In the genomic region with DNA sequence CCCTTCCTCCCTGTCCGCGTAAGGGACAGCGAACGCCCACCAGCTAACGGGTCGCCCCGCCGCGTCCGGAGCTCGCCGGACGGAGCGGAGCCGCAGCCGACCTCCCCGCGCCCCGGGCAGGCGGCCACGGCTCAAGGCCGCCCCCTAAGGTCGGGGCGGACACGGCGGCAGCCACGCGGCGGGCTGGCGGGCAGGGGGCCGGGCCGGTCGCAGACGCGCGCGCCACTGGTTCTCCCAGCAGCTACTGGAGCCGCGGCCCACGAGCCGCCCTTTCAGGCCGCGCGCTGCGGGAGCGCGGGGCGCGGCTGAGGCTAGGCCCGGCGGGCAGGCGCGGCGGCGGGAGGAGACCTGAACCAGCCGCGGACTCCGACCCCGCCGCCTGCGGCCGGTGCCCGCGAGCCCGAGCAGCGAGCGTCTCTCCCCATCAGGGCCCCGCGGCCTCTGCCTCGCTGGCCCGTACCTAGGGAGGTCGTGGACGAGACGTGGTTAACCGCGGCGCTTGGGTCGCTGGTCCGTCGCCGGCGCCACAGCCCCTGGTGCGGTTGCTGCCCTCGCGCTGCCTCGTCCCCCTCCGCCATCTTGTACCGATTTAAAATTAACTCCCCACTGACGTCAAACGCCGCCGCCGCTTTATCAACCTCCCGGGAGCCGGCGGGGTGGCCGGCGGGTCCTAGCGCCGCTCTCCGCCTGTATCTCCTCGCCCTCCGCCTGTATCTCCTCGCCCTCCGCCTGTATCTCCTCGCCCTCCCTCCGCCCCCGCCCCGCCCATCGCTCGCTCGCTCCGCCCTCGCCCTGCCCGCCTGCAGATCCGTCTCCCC, we compare ENCODE assay signal across 8 cellular contexts. TPM values are rescaled to one million over a fixed set of nuclear protein-coding genes. Genes with fewer than 3 reads are reported as not detected.
DNase-seq lines count a peak whose midpoint lies in the region; ATAC-seq and TF ChIP-seq lines count a peak whose summit lies in the region.

ATL2 (minus strand) TSS at position 591 of the 818 bp plus-strand sequence; CDS start at position 578, 13 bp downstream.

- peak; percentile 80 for DNase-seq in DMS153 treated with DMSO at 0.1 percent for 48 hours (lab: John Stamatoyannopoulos, UW; ENCODE audit: unreplicated experiment)
- peak; percentile 83 for DNase-seq in Jurkat, Clone E6-1 (ENCODE audit: low read depth, low spot score)
- DNase-seq in PC-3 = peak; percentile 93
- peak; percentile 90 for DNase-seq in activated T-cell treated with anti-CD3 and anti-CD28 coated beads, Interleukin-2, amount 50 U/mL, for 1 hour
- DNase-seq in stimulated activated CD8-positive, alpha-beta memory T cell treated with anti-CD3 and anti-CD28 coated beads, Interleukin-7, amount 100 ng/mL, for 24 hours (ENCODE audit: low read depth) = peak; percentile 79

- peaks cover 47% of the 10 kb centered on the region for H3K79me2 ChIP-seq in PC-3 (ENCODE audit: low read length)

- H3K27ac ChIP-seq in PC-3 (ENCODE audit: low read length) (peak within 1 kb of the TSS; percentile 73), esophagus (ENCODE audit: low read depth in 2 of 2, low read length in 1 of 2) (peak within 1 kb of the TSS; percentile 99), muscle layer of colon (ENCODE audit: low read depth, low read length) (peak within 1 kb of the TSS; percentile 99)

- peak within 1 kb of the TSS; percentile 91 for H3K9ac ChIP-seq in PC-3 (ENCODE audit: low read length)
- H3K9ac ChIP-seq in muscle layer of colon (ENCODE audit: low read length) = peak within 1 kb of the TSS; percentile 98

- ATAC-seq in GM21576 (IDR thresholded peaks at IDR 0.05; ENCODE audit: unreplicated experiment) = peak; percentile 86
- ATAC-seq in PC-3 = peak; percentile 71

- POLR2A ChIA-PET in PC-3 (lab: Charles Lee; ENCODE audit: unreplicated experiment) = interaction anchor here (0.6 kb wide), 1 partner anchor 272 kb away, joined by 3 read pairs; no protein-coding TSS in a partner anchor

- no peaks in the 10 kb centered on the region for H3K9me3 ChIP-seq in PC-3 (ENCODE audit: low read length)
- no peaks in the 10 kb centered on the region for H3K9me3 ChIP-seq in esophagus (ENCODE audit: control insufficient read depth in 2 of 2, insufficient read depth in 1 of 2, low read depth in 1 of 2, low read length in 1 of 2)
- no peaks in the 10 kb centered on the region for H3K9me3 ChIP-seq in muscle layer of colon (ENCODE audit: low read length)

- BruUV-seq in PC-3 (replicated peaks; lab: Mats Ljungman, UMichigan) = no TSS peak

- H3K4me1 ChIP-seq in PC-3 (ENCODE audit: insufficient read depth, low read length) (peaks cover 23% of the 10 kb centered on the region), esophagus (ENCODE audit: control insufficient read depth in 2 of 2, insufficient read depth in 2 of 2, low read length in 1 of 2) (no peaks in the 10 kb centered on the region), muscle layer of colon (ENCODE audit: insufficient read depth, low read length) (peaks cover 36% of the 10 kb centered on the region)

- intact Hi-C loops in PC-3 (cut with micrococcal nuclease) = loop anchor here (1.0 to 10.0 kb wide), 5 partner anchors 50 to 375 kb away; partner anchors contain the start of gene SRSF7

- peak within 1 kb of the TSS; percentile 87 for H3K4me2 ChIP-seq in PC-3 (ENCODE audit: low read length)

- H4K20me1 ChIP-seq in PC-3 (ENCODE audit: low read length) = peaks cover 46% of the 10 kb centered on the region

- CTCF ChIA-PET in PC-3 (lab: Charles Lee) = interaction anchor here (0.5 to 2.6 kb wide), 7 partner anchors 19 to 313 kb away, joined by 3 to 21 read pairs (median 6); no protein-coding TSS in a partner anchor

- peak within 1 kb of the TSS; percentile 74 for H3K4me3 ChIP-seq in Jurkat, Clone E6-1 (ENCODE audit: low read length)
- H3K4me3 ChIP-seq in PC-3 (ENCODE audit: low read length) = peak within 1 kb of the TSS; percentile 74
- H3K4me3 ChIP-seq in esophagus (ENCODE audit: low read depth in 1 of 2, low read length in 2 of 2) = peak within 1 kb of the TSS; percentile 81 to 100
- peak within 1 kb of the TSS; percentile 81 to 87 for H3K4me3 ChIP-seq in muscle layer of colon (ENCODE audit: low read depth in 1 of 2, low read length in 2 of 2)

- 0 to 1% methylated on average over 81 to 116 of the region's 116 CpGs for WGBS in esophagus, 2 donors

- peak within 1 kb of the TSS; percentile 92 for H2AFZ ChIP-seq in PC-3 (ENCODE audit: low read length)

- no peaks in the 10 kb centered on the region for H3F3A ChIP-seq in PC-3 (ENCODE audit: low read length, unreplicated experiment)

- peaks cover 11% of the 10 kb centered on the region; the same call in 1 of the 2 replicates for H3K36me3 ChIP-seq in PC-3 (ENCODE audit: low read depth, low read length)
- no peaks in the 10 kb centered on the region for H3K36me3 ChIP-seq in esophagus (ENCODE audit: control insufficient read depth in 2 of 2, insufficient read depth in 2 of 2, low read length in 1 of 2)
- no peaks in the 10 kb centered on the region for H3K36me3 ChIP-seq in muscle layer of colon (ENCODE audit: insufficient read depth, low read length)

- TF ChIP-seq CTCF in PC-3 (conservative IDR thresholded peaks at IDR 0.05; ENCODE audit: low read depth, low read length) = peak; percentile 33; the same call in 1 of the 2 replicates

- H3K27me3 ChIP-seq in PC-3 (ENCODE audit: low read length) = no peaks in the 10 kb centered on the region
- H3K27me3 ChIP-seq in esophagus (ENCODE audit: control insufficient read depth in 1 of 2, insufficient read depth in 2 of 2, low read length in 2 of 2) = no peaks in the 10 kb centered on the region
- H3K27me3 ChIP-seq in muscle layer of colon (ENCODE audit: control insufficient read depth in 1 of 2, insufficient read depth in 2 of 2, low read length in 2 of 2) = no peaks in the 10 kb centered on the region

- no peaks in the 10 kb centered on the region for H3K9me2 ChIP-seq in PC-3 (replicated peaks; ENCODE audit: low read length)

RNA-seq across cellular contexts. Expression of gene ATL2, which starts in this region (rescaled TPM):
- polyA plus RNA-seq in Jurkat, Clone E6-1 (2012; ENCODE audit: insufficient read depth, insufficient read length) = 22.7 TPM
- 65.3 and 89.4 TPM in 2 replicates for total RNA-seq in PC-3 (2014; rRNA removed)
- 10 to 100 TPM; 27.9 to 41.7 TPM for polyA plus RNA-seq in esophagus

Comparison
In these comparisons a context has a peak if more than half of its experiments do, and no peak if none do; other contexts are left out.
1. Peak in every context shown above with its lines: DNase-seq, ATAC-seq, H3K4me3 ChIP-seq and H3K27ac ChIP-seq.